Comparison of ENCODE assay signal across 16 cellular contexts in genomic region chr12:99087278-99087677, GRCh38.
DNase-seq lines count a peak whose midpoint lies in the region; ATAC-seq, FAIRE-seq and TF ChIP-seq lines count a peak whose summit lies in the region.
"Had no signal": no experiment of that assay in that cellular context is flagged by ENCODE, and none has a peak within 500 bp of the region (broad histone marks: within the 10 kb centered on the region; RNA-seq: fewer than 3 reads in every experiment).

No MANE protein-coding gene starts in this region.

- H3K4me3 Mint-ChIP-seq in activated CD4-positive, alpha-beta T cell treated with anti-CD3 and anti-CD28 coated beads, Interleukin-2, amount 10 ng/mL, durations not matched to agents 24 days and 14 days = no peak overlapping the region
- H3K4me3 Mint-ChIP-seq: activated T-cell treated with anti-CD3 and anti-CD28 coated beads, Interleukin-2, amount 50 U/mL, for 24 hours; B cell; natural killer cell treated with Interleukin-12 subunit alpha and Interleukin-12 subunit beta and Interleukin-15 and Interleukin-18, amount 100 ng/mL, for 72 hours had no signal

- TF ChIP-seq CTCF in VCaP (conservative IDR thresholded peaks at IDR 0.05) = no peak

- ATAC-seq in GM18867 (IDR thresholded peaks at IDR 0.05; ENCODE audit: unreplicated experiment) = peak; percentile 62
- no peak for ATAC-seq in HG03097 (IDR thresholded peaks at IDR 0.05; ENCODE audit: low FRiP score, unreplicated experiment)
- ATAC-seq: left lung; natural killer cell treated with Interleukin-12 subunit alpha and Interleukin-12 subunit beta and Interleukin-15 and Interleukin-18, amount 100 ng/mL, for 72 hours had no signal

- no peaks in the 10 kb centered on the region for H3K27me3 Mint-ChIP-seq in activated CD4-positive, alpha-beta T cell treated with anti-CD3 and anti-CD28 coated beads, Interleukin-2, amount 10 ng/mL, durations not matched to agents 24 days and 14 days
- H3K27me3 Mint-ChIP-seq: B cell had no signal

- intact Hi-C loops in activated CD4-positive, alpha-beta T cell treated with anti-CD3 and anti-CD28 coated beads, Interleukin-2, amount 10 ng/mL, durations not matched to agents 24 days and 14 days (cut with micrococcal nuclease) = no loop called here

- no peaks in the 10 kb centered on the region for H3K9me3 Mint-ChIP-seq in activated CD4-positive, alpha-beta T cell treated with anti-CD3 and anti-CD28 coated beads, Interleukin-2, amount 10 ng/mL, durations not matched to agents 24 days and 14 days

- peak; percentile 52 to 81 for DNase-seq in NCI-H2081 (lab: John Stamatoyannopoulos, UW)
- DNase-seq in activated CD4-positive, alpha-beta T cell treated with anti-CD3 and anti-CD28 coated beads, Interleukin-2, amount 10 ng/mL, durations not matched to agents 24 days and 14 days = no peak
- DNase-seq in GOT3 (lab: John Stamatoyannopoulos, UW) = no peak
- no peak for DNase-seq in NCI-H1048 (lab: John Stamatoyannopoulos, UW)
- DNase-seq: activated CD4-positive, CD25-positive, alpha-beta regulatory T cell; activated T-cell treated with anti-CD3 and anti-CD28 coated beads, Interleukin-2, amount 50 U/mL, for 24 hours; effector memory CD4-positive, alpha-beta T cell; Karpas-422; left lung; NK-92 treated with Interleukin-12 subunit alpha and Interleukin-12 subunit beta, amount 100 ng/mL, for 24 hours had no signal

- H3K36me3 Mint-ChIP-seq in activated CD4-positive, alpha-beta T cell treated with anti-CD3 and anti-CD28 coated beads, Interleukin-2, amount 10 ng/mL, durations not matched to agents 24 days and 14 days (ENCODE audit: low read depth) = no peaks in the 10 kb centered on the region
- H3K36me3 Mint-ChIP-seq: natural killer cell treated with Interleukin-12 subunit alpha and Interleukin-12 subunit beta and Interleukin-15 and Interleukin-18, amount 100 ng/mL, for 72 hours had no signal

- H3K4me1 Mint-ChIP-seq in activated CD4-positive, alpha-beta T cell treated with anti-CD3 and anti-CD28 coated beads, Interleukin-2, amount 10 ng/mL, durations not matched to agents 24 days and 14 days = no peaks in the 10 kb centered on the region
- H3K4me1 Mint-ChIP-seq: B cell had no signal

- no peak overlapping the region for H3K27ac Mint-ChIP-seq in activated CD4-positive, alpha-beta T cell treated with anti-CD3 and anti-CD28 coated beads, Interleukin-2, amount 10 ng/mL, durations not matched to agents 24 days and 14 days
- H3K27ac Mint-ChIP-seq: activated T-cell treated with anti-CD3 and anti-CD28 coated beads, Interleukin-2, amount 50 U/mL, for 24 hours; B cell; natural killer cell treated with Interleukin-12 subunit alpha and Interleukin-12 subunit beta and Interleukin-15 and Interleukin-18, amount 100 ng/mL, for 72 hours had no signal

- 0 out of 2 replicates have a peak overlapping the region, but pooled peaks have one; percentile 14 for H3K27ac ChIP-seq in VCaP
- H3K27ac ChIP-seq: left lung had no signal

- peak; percentile 88 for FAIRE-seq in islet of Langerhans (lab: Jason Lieb, UNC)

Comparison
In these comparisons a context has a peak if more than half of its experiments do, and no peak if none do; other contexts are left out.
1. DNase-seq: peak in NCI-H2081 (2 of 2); none in activated CD4-positive, alpha-beta T cell treated with anti-CD3 and anti-CD28 coated beads, Interleukin-2, amount 10 ng/mL, durations not matched to agents 24 days and 14 days (single experiment), GOT3 (single experiment) and NCI-H1048 (single experiment).